ENCODE assay signal across 16 cellular contexts in genomic region chr1:198907423-198907746, GRCh38.
A peak's percentile ranks its signal among the peaks of the same experiment; 100 is the strongest.
DNase-seq lines count a peak whose midpoint lies in the region; ATAC-seq and TF ChIP-seq lines count a peak whose summit lies in the region.
"Had no signal": no experiment of that assay in that cellular context is flagged by ENCODE, and none has a peak within 500 bp of the region (broad histone marks: within the 10 kb centered on the region; RNA-seq: fewer than 3 reads in every experiment).

No MANE protein-coding gene starts in this region.

- no peak overlapping the region for H2BK15ac ChIP-seq in H9 (ENCODE audit: low read depth, low read length)

- no peak overlapping the region for H3K4ac ChIP-seq in H9 (ENCODE audit: low read depth, low read length)

- H3K36me3 Mint-ChIP-seq in CD4-positive, alpha-beta T cell (ENCODE audit: low read depth) = peaks cover 8% of the 10 kb centered on the region
- peaks cover 52% of the 10 kb centered on the region for H3K36me3 Mint-ChIP-seq in T-helper 2 cell treated with Interferon-gamma antibody and Interleukin-4, amounts not matched to agents 5 μg/mL and 100 μg/mL, for 36 hours (ENCODE audit: low read depth)
- no peaks in the 10 kb centered on the region for H3K36me3 Mint-ChIP-seq in H9 (ENCODE audit: insufficient read depth in 1 of 3, low read depth in 3 of 3)

- H3K27me3 Mint-ChIP-seq in CD4-positive, alpha-beta T cell = no peaks in the 10 kb centered on the region
- H3K27me3 Mint-ChIP-seq in T-helper 2 cell treated with Interferon-gamma antibody and Interleukin-4, amounts not matched to agents 5 μg/mL and 100 μg/mL, for 36 hours (ENCODE audit: low read depth) = no peaks in the 10 kb centered on the region
- H3K27me3 Mint-ChIP-seq in H9 (ENCODE audit: low read depth) = no peaks in the 10 kb centered on the region

- POLR2A ChIA-PET in CD4-positive, alpha-beta T cell (lab: Charles Lee) = interaction anchor here (0.7 kb wide), 1 partner anchor 121 kb away, joined by 3 read pairs; no protein-coding TSS in a partner anchor

- no peak for TF ChIP-seq EP300 in transverse colon (IDR thresholded peaks at IDR 0.05; ENCODE audit: low read depth)

- no peak overlapping the region for H2BK20ac ChIP-seq in H9 (ENCODE audit: low read depth, low read length, poor library complexity, severe bottlenecking)

- no peak overlapping the region for H3K4me2 ChIP-seq in H9 (ENCODE audit: insufficient read depth, insufficient read length, low read length)

- CTCF ChIA-PET in CD4-positive, alpha-beta T cell (lab: Charles Lee) = no interaction called here

- no peak overlapping the region for H3K14ac ChIP-seq in H9 (ENCODE audit: insufficient read depth, low read length)

- H3K27ac ChIP-seq in CD4-positive, alpha-beta T cell (ENCODE audit: low read depth, low read length) = no peak overlapping the region
- H3K27ac ChIP-seq in lower lobe of right lung (no peak overlapping the region), H9 (ENCODE audit: insufficient read length, low read depth, low read length) (no peak overlapping the region), transverse colon (no peak overlapping the region)
- H3K27ac ChIP-seq: right atrium auricular region, RWPE1 had no signal

- no peaks in the 10 kb centered on the region for H3K79me1 ChIP-seq in H9 (ENCODE audit: insufficient read depth, low read depth, low read length, poor library complexity, severe bottlenecking)

- no peaks in the 10 kb centered on the region for H3K23me2 ChIP-seq in H9 (ENCODE audit: insufficient read length, low read depth, low read length, poor library complexity, severe bottlenecking)

- intact Hi-C loops in CD4-positive, alpha-beta T cell (cut with DNase I, micrococcal nuclease) = loop anchor here in 1 of 2 experiments (10.0 kb wide), 1 partner anchor 47 kb away; no protein-coding TSS in a partner anchor
- intact Hi-C loops in lower lobe of right lung (cut with DNase I) = no loop called here
- intact Hi-C loops in transverse colon (cut with DNase I; ENCODE audit: low total_unique reads) = no loop called here

- no peak overlapping the region for H3K9ac ChIP-seq in H9 (ENCODE audit: extremely low read depth, insufficient read length, low read length)

- TF ChIP-seq CTCF in CD4-positive, alpha-beta T cell (IDR thresholded peaks at IDR 0.05) = no peak
- TF ChIP-seq CTCF in lower lobe of right lung (IDR thresholded peaks at IDR 0.05) (peak; percentile 31), H9 (conservative IDR thresholded peaks at IDR 0.05) (no peak), transverse colon (IDR thresholded peaks at IDR 0.05) (no peak)

- in situ Hi-C loops in transverse colon (cut with MboI; ENCODE audit: low pct_ligation_motif_present in 1 of 4, low pct_unique_long_range_greater_than_20kb in 1 of 4, low sequenced_read_pairs in 3 of 4) = no loop called here

- H3T11ph ChIP-seq in H9 (ENCODE audit: low read length) = no peak overlapping the region

- no peak overlapping the region for H4K91ac ChIP-seq in H9 (ENCODE audit: insufficient read length, low read depth, low read length)

- no peak for TF ChIP-seq POLR2A in transverse colon (IDR thresholded peaks at IDR 0.05)

- ATAC-seq in CD4-positive, alpha-beta T cell (ENCODE audit: poor library complexity) = peak; percentile 76
- ATAC-seq in GM18909 (IDR thresholded peaks at IDR 0.05; ENCODE audit: poor library complexity, unreplicated experiment) (peak; percentile 35), lower lobe of right lung (no peak)
- ATAC-seq: left ventricle myocardium superior had no signal

- H3K23ac ChIP-seq in H9 (ENCODE audit: insufficient read length, low read depth, low read length) = no peak overlapping the region

- no peak overlapping the region for H2AFZ ChIP-seq in H9 (ENCODE audit: low read length)

- peak overlapping the region; percentile 61 for H3K4me3 Mint-ChIP-seq in CD4-positive, alpha-beta T cell
- H3K4me3 Mint-ChIP-seq in T-helper 2 cell treated with Interferon-gamma antibody and Interleukin-4, amounts not matched to agents 5 μg/mL and 100 μg/mL, for 36 hours = peak overlapping the region; percentile 73
- H3K4me3 Mint-ChIP-seq in H9 = no peak overlapping the region
- H3K4me3 Mint-ChIP-seq: neural crest cell had no signal

- no peak overlapping the region for H2BK12ac ChIP-seq in H9 (ENCODE audit: insufficient read length, low read depth, low read length)

- H3K56ac ChIP-seq in H9 (ENCODE audit: insufficient read length, low read depth, low read length) = no peak overlapping the region

- WGBS in H9 (ENCODE audit: extremely low coverage, insufficient read length, low lambda C conversion rate) = no CpG with 5 or more reads among the region's 3 CpGs
- 78 to 80% methylated on average over 3 of the region's 3 CpGs for WGBS in transverse colon (ENCODE audit: low coverage in 1 of 2), 2 donors

- no peaks in the 10 kb centered on the region for H3K9me3 ChIP-seq in CD4-positive, alpha-beta T cell (ENCODE audit: control insufficient read depth, low read length)
- H3K9me3 ChIP-seq in lower lobe of right lung = no peaks in the 10 kb centered on the region
- H3K9me3 ChIP-seq in H9 (ENCODE audit: control insufficient read depth, low read depth, low read length) = no peaks in the 10 kb centered on the region
- no peaks in the 10 kb centered on the region for H3K9me3 ChIP-seq in transverse colon
- H3K9me3 ChIP-seq: right atrium auricular region had no signal

- H3K4me1 Mint-ChIP-seq in CD4-positive, alpha-beta T cell (ENCODE audit: low read depth) = peaks cover 31% of the 10 kb centered on the region
- peaks cover 60% of the 10 kb centered on the region for H3K4me1 Mint-ChIP-seq in T-helper 2 cell treated with Interferon-gamma antibody and Interleukin-4, amounts not matched to agents 5 μg/mL and 100 μg/mL, for 36 hours (ENCODE audit: low read depth)
- peaks cover 13% of the 10 kb centered on the region in 2 experiments for H3K4me1 Mint-ChIP-seq in H9

- H3K36me3 ChIP-seq in lower lobe of right lung = no peaks in the 10 kb centered on the region
- H3K36me3 ChIP-seq in transverse colon = no peaks in the 10 kb centered on the region
- H3K36me3 ChIP-seq: right atrium auricular region had no signal

- no peaks in the 10 kb centered on the region for H4K20me1 ChIP-seq in H9 (ENCODE audit: control insufficient read depth, insufficient read depth, insufficient read length)

- no peaks in the 10 kb centered on the region for H3K27me3 ChIP-seq in CD4-positive, alpha-beta T cell (ENCODE audit: control insufficient read depth, insufficient read depth, low read length)
- no peaks in the 10 kb centered on the region for H3K27me3 ChIP-seq in lower lobe of right lung (ENCODE audit: low read depth)
- no peaks in the 10 kb centered on the region for H3K27me3 ChIP-seq in H9 (ENCODE audit: insufficient read depth, low read length)
- H3K27me3 ChIP-seq in transverse colon = no peaks in the 10 kb centered on the region
- H3K27me3 ChIP-seq: right atrium auricular region had no signal

- H3K18ac ChIP-seq in H9 (ENCODE audit: insufficient read length, low read depth, low read length) = no peak overlapping the region

- peaks cover under 1% of the 10 kb centered on the region for H3K4me1 ChIP-seq in lower lobe of right lung
- no peaks in the 10 kb centered on the region; the same call in 1 of the 2 replicates for H3K4me1 ChIP-seq in H9 (ENCODE audit: insufficient read depth, low read length)
- peaks cover 0 to 7% (median 0%) of the 10 kb centered on the region in 4 donors for H3K4me1 ChIP-seq in transverse colon
- H3K4me1 ChIP-seq: right atrium auricular region had no signal

- H3K4me3 ChIP-seq in lower lobe of right lung (no peak overlapping the region), transverse colon (no peak overlapping the region)
- H3K4me3 ChIP-seq: right atrium auricular region had no signal

- H3K27ac Mint-ChIP-seq in CD4-positive, alpha-beta T cell = no peak overlapping the region
- peak overlapping the region; percentile 64 for H3K27ac Mint-ChIP-seq in T-helper 2 cell treated with Interferon-gamma antibody and Interleukin-4, amounts not matched to agents 5 μg/mL and 100 μg/mL, for 36 hours
- no peak overlapping the region; a peak in 1 of 7 replicates for H3K27ac Mint-ChIP-seq in H9

- H3K79me2 ChIP-seq in H9 (ENCODE audit: insufficient read depth, low read length) = no peaks in the 10 kb centered on the region

- H2AK5ac ChIP-seq in H9 (ENCODE audit: insufficient read length, low read length) = no peak overlapping the region

- no peak overlapping the region for H2BK120ac ChIP-seq in H9 (ENCODE audit: low read depth, low read length, poor library complexity, severe bottlenecking)

- no peak overlapping the region for H2BK5ac ChIP-seq in H9 (ENCODE audit: insufficient read length, low read length)

- H3K9me3 Mint-ChIP-seq in CD4-positive, alpha-beta T cell = no peaks in the 10 kb centered on the region
- no peaks in the 10 kb centered on the region for H3K9me3 Mint-ChIP-seq in T-helper 2 cell treated with Interferon-gamma antibody and Interleukin-4, amounts not matched to agents 5 μg/mL and 100 μg/mL, for 36 hours
- H3K9me3 Mint-ChIP-seq in H9 = no peaks in the 10 kb centered on the region

- no peak for DNase-seq in CD4-positive, alpha-beta T cell
- DNase-seq in T-helper 2 cell treated with Interferon-gamma antibody and Interleukin-4, amounts not matched to agents 5 μg/mL and 100 μg/mL, for 36 hours (ENCODE audit: low spot score) = no peak
- DNase-seq in lower lobe of right lung (no peak), H9 (no peak), transverse colon (no peak), NCI-H146 treated with DMSO at 0.1 percent for 48 hours (lab: John Stamatoyannopoulos, UW; ENCODE audit: unreplicated experiment) (no peak), GM03348 (ENCODE audit: low spot score) (no peak)
- DNase-seq: cortex of kidney; left ventricle myocardium superior; NCI-H1930; NCI-H748 treated with DMSO at 0.1 percent for 48 hours; stimulated activated CD4-positive, alpha-beta T cell treated with anti-CD3 and anti-CD28 coated beads, Interleukin-4, amount 100 ng/mL, for 1 hour had no signal

- H4K5ac ChIP-seq in H9 (ENCODE audit: insufficient read length, low read depth, low read length) = no peak overlapping the region

- H4K8ac ChIP-seq in H9 (replicated peaks; ENCODE audit: insufficient read length, low read depth, low read length) = no peak overlapping the region

Comparison
In these comparisons a context has a peak if more than half of its experiments do, and no peak if none do; other contexts are left out.
1. ATAC-seq: peak in CD4-positive, alpha-beta T cell (single experiment) and GM18909 (single experiment); none in lower lobe of right lung (0 of 2).
2. H3K4me3 Mint-ChIP-seq: peak in CD4-positive, alpha-beta T cell (single experiment) and T-helper 2 cell treated with Interferon-gamma antibody and Interleukin-4, amounts not matched to agents 5 μg/mL and 100 μg/mL, for 36 hours (single experiment); none in H9 (0 of 2).